ENCODE assay signal across 22 cellular contexts in genomic region chr10:110544958-110545537, GRCh38. TPM values are rescaled to one million over a fixed set of nuclear protein-coding genes. Genes with fewer than 3 reads are reported as not detected.
DNase-seq lines count a peak whose midpoint lies in the region; ATAC-seq and TF ChIP-seq lines count a peak whose summit lies in the region.
"Had no signal": no experiment of that assay in that cellular context is flagged by ENCODE, and none has a peak within 500 bp of the region (broad histone marks: within the 10 kb centered on the region; RNA-seq: fewer than 3 reads in every experiment).

No MANE protein-coding gene starts in this region.

- no peak overlapping the region for H3K4me3 ChIP-seq in AG10803 (ENCODE audit: low read length)
- no peak overlapping the region for H3K4me3 ChIP-seq in coronary artery
- H3K4me3 ChIP-seq: body of pancreas, colonic mucosa, gastroesophageal sphincter, mucosa of descending colon had no signal

- H3K27ac ChIP-seq in coronary artery = no peak overlapping the region
- H3K27ac ChIP-seq: body of pancreas, colonic mucosa, gastroesophageal sphincter had no signal

- TF ChIP-seq CTCF in AG10803 (conservative IDR thresholded peaks at IDR 0.05; ENCODE audit: low read length) (no peak), coronary artery (IDR thresholded peaks at IDR 0.05) (no peak)

- intact Hi-C loops in left colon (cut with DNase I, micrococcal nuclease) = loop anchor here in 1 of 2 donors (5.0 to 10.0 kb wide), 2 partner anchors 190 to 233 kb away; no protein-coding TSS in a partner anchor

- ATAC-seq in left colon (peak; percentile 35), GM21737 (IDR thresholded peaks at IDR 0.05; ENCODE audit: unreplicated experiment) (no peak)
- ATAC-seq: activated CD8-positive, alpha-beta T cell treated with anti-CD3 and anti-CD28 coated beads for 36 hours; activated T-cell treated with anti-CD3 and anti-CD28 coated beads, Interleukin-2, amount 50 U/mL, for 4 hours; body of pancreas; gastroesophageal sphincter; mucosa of descending colon; PC-3; WTC11 had no signal

- peak; percentile 76 for DNase-seq in AG10803 (ENCODE audit: low read depth)
- DNase-seq in H4 (ENCODE audit: low spot score) = peak; percentile 63
- peak; percentile 99 for DNase-seq in amniotic epithelial cell (ENCODE audit: low read depth)
- no peak for DNase-seq in left colon
- DNase-seq in activated CD4-positive, alpha-beta T cell treated with anti-CD3 and anti-CD28 coated beads for 48 hours = no peak
- no peak for DNase-seq in coronary artery (ENCODE audit: low spot score)
- no peak for DNase-seq in NCI-H187 (lab: John Stamatoyannopoulos, UW)
- DNase-seq: activated CD8-positive, alpha-beta T cell treated with anti-CD3 and anti-CD28 coated beads for 36 hours; activated T-cell treated with anti-CD3 and anti-CD28 coated beads, Interleukin-2, amount 50 U/mL, for 4 hours; body of pancreas; colonic mucosa; DND-41; mucosa of descending colon; NCI-H1417; NCI-H2171 treated with DMSO at 0.1 percent for 48 hours; NCI-H748 treated with DMSO at 0.1 percent for 48 hours; PC-3; right cardiac atrium; stimulated activated naive B cell treated with anti-CD40 and anti-IgM and Interleukin-4, amounts not matched to agents 10 μg/mL and 1 μg/mL and 100 μg/mL, for 72 hours had no signal

RNA-seq across cellular contexts. Expression of gene SMC3, which starts 22.4 kb away (rescaled TPM):
- total RNA-seq in H4 (2014; rRNA removed; shearing (Covaris generic)) = 28.9 and 32.9 TPM in 2 replicates
- total RNA-seq in left colon = 10 to 100 TPM; 23.7 to 25.5 TPM

RNA-seq across cellular contexts. Expression of gene DUSP5, which starts 47.3 kb away (rescaled TPM):
- 5.4 and 10.5 TPM in 2 replicates for total RNA-seq in H4 (2014; rRNA removed; shearing (Covaris generic))
- total RNA-seq in left colon = 10 to 100 TPM in 1 of 2 donors, 1 to 10 TPM in 1; 7.1 to 52.2 TPM

Comparison
In these comparisons a context has a peak if more than half of its experiments do, and no peak if none do; other contexts are left out.
1. DNase-seq: peak in AG10803 (single experiment), H4 (single experiment) and amniotic epithelial cell (single experiment); none in left colon (0 of 2), activated CD4-positive, alpha-beta T cell treated with anti-CD3 and anti-CD28 coated beads for 48 hours (single experiment), coronary artery (single experiment) and NCI-H187 (0 of 2).